ENCODE assay signal across 2 cellular contexts in genomic region chr3:150309557-150309956, GRCh38.
TF ChIP-seq lines count a peak whose summit lies in the region.

No MANE protein-coding gene starts in this region.

TF ChIP-seq in A549, 52 proteins besides CTCF, POLR2A, EP300 and RAD21:
- TF ChIP-seq CEBPB (IDR thresholded peaks at IDR 0.05) (0 out of 4 replicates have a peak, but pooled peaks of 1 of the 2 experiments have one; percentile 24), FOSL2 (IDR thresholded peaks at IDR 0.05) (no peak), FOSL2 (CRISPR knock-in tag; IDR thresholded peaks at IDR 0.05) (peak; percentile 40; the same call in 1 of the 2 replicates), MAFK (IDR thresholded peaks at IDR 0.05; ENCODE audit: partially characterized antibody) (peak; percentile 99), FOSB (CRISPR knock-in tag; IDR thresholded peaks at IDR 0.05) (no peak), NFE2L2 (conservative IDR thresholded peaks at IDR 0.05; ENCODE audit: low read length) (peak; percentile 80), REST (IDR thresholded peaks at IDR 0.05) (no peak), POLR2AphosphoS2 (conservative IDR thresholded peaks at IDR 0.05; ENCODE audit: low read length) (no peak), JUNB (IDR thresholded peaks at IDR 0.05) (no peak), BHLHE40 (IDR thresholded peaks at IDR 0.05; ENCODE audit: low read depth, low read length) (no peak), ZFP36 (IDR thresholded peaks at IDR 0.05; ENCODE audit: borderline replicate concordance, partially characterized antibody) (peak; percentile 71), E2F6 (IDR thresholded peaks at IDR 0.05; ENCODE audit: borderline replicate concordance, low read depth) (no peak)

TF ChIP-seq in HCT116, 20 proteins besides CTCF, POLR2A, EP300 and RAD21:
- TF ChIP-seq SP1 (IDR thresholded peaks at IDR 0.05; ENCODE audit: low read depth) (no peak), JUND (IDR thresholded peaks at IDR 0.05) (0 out of 2 replicates have a peak, but pooled peaks have one; percentile 7)
TF ChIP-seq in HCT116: peak in this region for 1.
